Comparison of ENCODE assay signal across 17 cellular contexts in genomic region chr21:44332965-44333364, GRCh38. TPM values are rescaled to one million over a fixed set of nuclear protein-coding genes. Genes with fewer than 3 reads are reported as not detected.
A peak's percentile ranks its signal among the peaks of the same experiment; 100 is the strongest.
DNase-seq lines count a peak whose midpoint lies in the region; ATAC-seq, FAIRE-seq and TF ChIP-seq lines count a peak whose summit lies in the region.
"Had no signal": no experiment of that assay in that cellular context is flagged by ENCODE, and none has a peak within 500 bp of the region (broad histone marks: within the 10 kb centered on the region; RNA-seq: fewer than 3 reads in every experiment).

No MANE protein-coding gene starts in this region.

- ATAC-seq in HepG2 (no peak), right lobe of liver (no peak), naive B cell (ENCODE audit: low read depth in 2 of 2) (no peak), GM19035 (IDR thresholded peaks at IDR 0.05; ENCODE audit: unreplicated experiment) (no peak)
- ATAC-seq: CD8-positive, alpha-beta T cell had no signal

- no peaks in the 10 kb centered on the region for H3K27me3 ChIP-seq in HepG2 (ENCODE audit: control insufficient read depth in 1 of 2, insufficient read depth in 2 of 2, low read length in 2 of 2)
- H3K27me3 ChIP-seq in right lobe of liver = no peaks in the 10 kb centered on the region

- POLR2A ChIA-PET in HepG2 (lab: Yijun Ruan, JAX) = no interaction called here

- TF ChIP-seq POLR2A in HepG2 (IDR thresholded peaks at IDR 0.05; ENCODE audit: insufficient read depth in 1 of 2, low read depth in 2 of 2, low read length in 2 of 2) (no peak), right lobe of liver (IDR thresholded peaks at IDR 0.05) (no peak)

- H3K4me3 Mint-ChIP-seq in brain (no peak overlapping the region), naive B cell (no peak overlapping the region)
- H3K4me3 Mint-ChIP-seq: CD8-positive, alpha-beta T cell; GM23338; H9 had no signal

- H3K4me1 ChIP-seq in HepG2 (ENCODE audit: insufficient read depth, low read length) (peaks cover 9% of the 10 kb centered on the region), right lobe of liver (peaks cover 0 to 4% (median 0%) of the 10 kb centered on the region in 4 donors)

- TF ChIP-seq EP300 in HepG2 (IDR thresholded peaks at IDR 0.05; ENCODE audit: low read depth in 2 of 2, low read length in 2 of 2) (no peak), HepG2 (CRISPR knock-in tag; IDR thresholded peaks at IDR 0.05; ENCODE audit: borderline replicate concordance) (no peak)

- H3K9me3 ChIP-seq in HepG2 (ENCODE audit: low read length) (no peaks in the 10 kb centered on the region), right lobe of liver (no peaks in the 10 kb centered on the region)

- in situ Hi-C loops in HepG2 (cut with HindIII; ENCODE audit: extremely low pct_ligation_motif_present, low pct_unique_long_range_greater_than_20kb) = no loop called here

- WGBS in HepG2 (ENCODE audit: low lambda C conversion rate) = 97% methylated on average over 8 of the region's 22 CpGs
- no CpG with 5 or more reads among the region's 22 CpGs for WGBS in right lobe of liver (ENCODE audit: insufficient coverage, low coverage, low lambda C conversion rate, missing lambda C conversion rate)

- no peak for TF ChIP-seq RAD21 in HepG2 (CRISPR knock-in tag; IDR thresholded peaks at IDR 0.05)

- H3K9ac ChIP-seq in HepG2 (ENCODE audit: insufficient read depth, low read depth, low read length) = no peak overlapping the region

- H3K27ac ChIP-seq in HepG2 (ENCODE audit: extremely low read length, insufficient read depth, low read length) = no peak overlapping the region
- no peak overlapping the region for H3K27ac ChIP-seq in right lobe of liver

- H3K79me2 ChIP-seq in HepG2 (ENCODE audit: insufficient read depth, low read length) = no peaks in the 10 kb centered on the region

- H3K36me3 ChIP-seq in HepG2 (replicated peaks in 1 of 2; ENCODE audit: control insufficient read depth in 1 of 2, insufficient read depth in 2 of 2, low read length in 2 of 2) (peaks cover 5 to 15% of the 10 kb centered on the region in 2 experiments; a peak in 4 of 5 replicates), right lobe of liver (no peaks in the 10 kb centered on the region)

- no peak overlapping the region for H3K4me2 ChIP-seq in HepG2 (ENCODE audit: low read depth, low read length)
- H3K4me2 ChIP-seq: GM23338 had no signal

- H3K4me1 Mint-ChIP-seq in brain (peaks cover 20% of the 10 kb centered on the region), naive B cell (peaks cover 0 to 12% (median 10%) of the 10 kb centered on the region in 3 donors)

- H3K36me3 Mint-ChIP-seq in brain = peaks cover 7% of the 10 kb centered on the region
- H3K36me3 Mint-ChIP-seq in naive B cell = no peaks in the 10 kb centered on the region

- no peak for FAIRE-seq in HepG2 (lab: Jason Lieb, UNC)

- TF ChIP-seq CTCF in HepG2 (CRISPR knock-in tag; IDR thresholded peaks at IDR 0.05) (no peak), right lobe of liver (IDR thresholded peaks at IDR 0.05) (no peak), brain (conservative IDR thresholded peaks at IDR 0.05) (no peak)

- H3K4me3 ChIP-seq in HepG2 (replicated peaks in 1 of 3; ENCODE audit: insufficient read depth in 1 of 3, low read depth in 2 of 3, low read length in 3 of 3) (no peak overlapping the region), right lobe of liver (no peak overlapping the region)
- H3K4me3 ChIP-seq: GM23338 had no signal

- peaks cover 2% of the 10 kb centered on the region for H3K27me3 Mint-ChIP-seq in brain
- no peaks in the 10 kb centered on the region for H3K27me3 Mint-ChIP-seq in naive B cell

- H2AFZ ChIP-seq in HepG2 (ENCODE audit: low read length) = no peak overlapping the region
- H2AFZ ChIP-seq: GM23338 had no signal

- no peak for DNase-seq in HepG2 (ENCODE audit: low spot score)
- DNase-seq in right lobe of liver = no peak
- no peak for DNase-seq in naive B cell
- DNase-seq in activated CD4-positive, alpha-beta T cell treated with anti-CD3 and anti-CD28 coated beads, Interleukin-2, amount 50 U/mL, for 1 hour = no peak
- DNase-seq in NCI-H510A (lab: John Stamatoyannopoulos, UW) = no peak
- DNase-seq in NCI-H187 treated with DMSO at 0.1 percent for 48 hours (lab: John Stamatoyannopoulos, UW) = no peak
- DNase-seq: 8988T; AML-193; CD8-positive, alpha-beta T cell; COR-L47; DND-41; GDM1; H9 had no signal

- H3K27ac Mint-ChIP-seq in brain = peak overlapping the region in 3 of 5 experiments; percentile 21 to 82 (median 65)
- peak overlapping the region in 4 of 6 donors; percentile 15 to 81 (median 39) for H3K27ac Mint-ChIP-seq in naive B cell
- H3K27ac Mint-ChIP-seq: CD8-positive, alpha-beta T cell; GM23338; H9 had no signal

- no TSS peak for BruUV-seq in HepG2 (replicated peaks; lab: Mats Ljungman, UMichigan)

- H3K9me3 Mint-ChIP-seq in brain (no peaks in the 10 kb centered on the region), naive B cell (no peaks in the 10 kb centered on the region)
- H3K9me3 Mint-ChIP-seq: CD8-positive, alpha-beta T cell; GM23338; H9 had no signal

- CTCF ChIA-PET in HepG2 (lab: Yijun Ruan, JAX; ENCODE audit: low intra/inter-chr PET ratio, low total read pairs) = no interaction called here

- H4K20me1 ChIP-seq in HepG2 (ENCODE audit: insufficient read depth, low read length) = no peaks in the 10 kb centered on the region; the same call in 1 of the 2 replicates

- intact Hi-C loops in HepG2 (cut with micrococcal nuclease; ENCODE audit: unreplicated experiment) = no loop called here
- intact Hi-C loops in right lobe of liver (cut with DNase I) = no loop called here

RNA-seq across cellular contexts. Expression of gene CFAP410, which starts 6.2 kb away (rescaled TPM):
- total RNA-seq in HepG2 (2016; rRNA removed; fragmentation: Illumina TruSeq; extraction: Trizol) = 13.1 and 20.1 TPM in 2 replicates
- 16.2 and 18.7 TPM in 2 replicates for total RNA-seq in HepG2 (2016; cell fraction: cytosol; rRNA removed; fragmentation: Illumina TruSeq; extraction: Trizol; ENCODE audit: low read depth)
- 11.7 and 23.2 TPM in 2 replicates for total RNA-seq in HepG2 (2016; cell fraction: insoluble cytoplasmic fraction; rRNA removed; fragmentation: Illumina TruSeq; extraction: Trizol)
- total RNA-seq in HepG2 (2016; cell fraction: membrane; rRNA removed; fragmentation: Illumina TruSeq; extraction: Trizol) = 22.7 and 31.0 TPM in 2 replicates
- total RNA-seq in HepG2 (2016; cell fraction: nucleus; rRNA removed; fragmentation: Illumina TruSeq; extraction: Trizol) = 15.4 and 16.3 TPM in 2 replicates
- 8.0 and 13.1 TPM in 2 replicates for polyA plus RNA-seq in HepG2 (2011; rRNA removed)
- 6.8 and 14.6 TPM in 2 replicates for polyA plus RNA-seq in HepG2 (2011; cell fraction: cytosol; rRNA removed)
- 84.7 and 108 TPM in 2 replicates for polyA plus RNA-seq in HepG2 (2011; cell fraction: nucleus; rRNA removed)
- polyA plus RNA-seq in HepG2 (2012) = 7.4 and 9.9 TPM in 2 replicates
- 17.7 and 23.4 TPM in 2 replicates for polyA plus RNA-seq in HepG2 (2016; cell fraction: cytosol; fragmentation: Illumina TruSeq; extraction: Trizol; ENCODE audit: low read depth)
- 12.0 and 13.3 TPM in 2 replicates for polyA plus RNA-seq in HepG2 (2016; cell fraction: insoluble cytoplasmic fraction; fragmentation: Illumina TruSeq; extraction: Trizol; ENCODE audit: low read depth)
- 19.5 and 21.9 TPM in 2 replicates for polyA plus RNA-seq in HepG2 (2016; cell fraction: membrane; fragmentation: Illumina TruSeq; extraction: Trizol; ENCODE audit: low read depth)
- polyA plus RNA-seq in HepG2 (2016; cell fraction: nucleus; fragmentation: Illumina TruSeq; extraction: Trizol; ENCODE audit: insufficient read depth, low read depth) = 26.7 and 31.2 TPM in 2 replicates
- 3.6 and 9.9 TPM in 2 replicates for polyA minus RNA-seq in HepG2 (2011; rRNA and poly(A)+ RNA removed; ENCODE audit: low replicate concordance)
- polyA minus RNA-seq in HepG2 (2011; cell fraction: cytosol; rRNA and poly(A)+ RNA removed) = 3.6 and 4.5 TPM in 2 replicates
- polyA minus RNA-seq in HepG2 (2011; cell fraction: nucleus; rRNA and poly(A)+ RNA removed) = 13.3 and 17.1 TPM in 2 replicates
- total RNA-seq in right lobe of liver = 10 to 100 TPM in 4 of 6 experiments, 1 to 10 TPM in 2; 6.9 to 15.4 (median 13.1) TPM
- polyA plus RNA-seq in brain (ENCODE audit: insufficient read depth, low read depth, low replicate concordance) = 38.3 TPM
- 10 to 100 TPM; 28.1 to 44.6 (median 35.1) TPM for polyA plus RNA-seq in naive B cell (ENCODE audit: low read depth in 6 of 6)

RNA-seq across cellular contexts. Expression of gene TRPM2, which starts 20.5 kb away (rescaled TPM):
- total RNA-seq in HepG2 (2016; rRNA removed; fragmentation: Illumina TruSeq; extraction: Trizol) = 0.07 TPM in 1 of 2 replicates, not detected in the other
- not detected in 2 replicates for total RNA-seq in HepG2 (2016; cell fraction: cytosol; rRNA removed; fragmentation: Illumina TruSeq; extraction: Trizol; ENCODE audit: low read depth)
- 0.09 TPM in 1 of 2 replicates, not detected in the other for total RNA-seq in HepG2 (2016; cell fraction: insoluble cytoplasmic fraction; rRNA removed; fragmentation: Illumina TruSeq; extraction: Trizol)
- 0.14 TPM in 1 of 2 replicates, not detected in the other for total RNA-seq in HepG2 (2016; cell fraction: membrane; rRNA removed; fragmentation: Illumina TruSeq; extraction: Trizol)
- total RNA-seq in HepG2 (2016; cell fraction: nucleus; rRNA removed; fragmentation: Illumina TruSeq; extraction: Trizol) = not detected in 2 replicates
- polyA plus RNA-seq in HepG2 (2011; rRNA removed) = 0.09 and 0.20 TPM in 2 replicates
- polyA plus RNA-seq in HepG2 (2011; cell fraction: cytosol; rRNA removed) = 0.05 and 0.06 TPM in 2 replicates
- polyA plus RNA-seq in HepG2 (2011; cell fraction: nucleus; rRNA removed) = 0.37 and 0.55 TPM in 2 replicates
- polyA plus RNA-seq in HepG2 (2012) = 0.27 and 0.31 TPM in 2 replicates
- polyA plus RNA-seq in HepG2 (2016; cell fraction: cytosol; fragmentation: Illumina TruSeq; extraction: Trizol; ENCODE audit: low read depth) = 0.08 TPM in 1 of 2 replicates, not detected in the other
- 0.14 TPM in 1 of 2 replicates, not detected in the other for polyA plus RNA-seq in HepG2 (2016; cell fraction: insoluble cytoplasmic fraction; fragmentation: Illumina TruSeq; extraction: Trizol; ENCODE audit: low read depth)
- polyA plus RNA-seq in HepG2 (2016; cell fraction: membrane; fragmentation: Illumina TruSeq; extraction: Trizol; ENCODE audit: low read depth) = 0.18 TPM in 1 of 2 replicates, not detected in the other
- polyA plus RNA-seq in HepG2 (2016; cell fraction: nucleus; fragmentation: Illumina TruSeq; extraction: Trizol; ENCODE audit: insufficient read depth, low read depth) = 0.11 and 0.37 TPM in 2 replicates
- 0.02 and 11.4 TPM in 2 replicates for polyA minus RNA-seq in HepG2 (2011; rRNA and poly(A)+ RNA removed; ENCODE audit: low replicate concordance)
- 0.70 TPM in 1 of 2 replicates, not detected in the other for polyA minus RNA-seq in HepG2 (2011; cell fraction: cytosol; rRNA and poly(A)+ RNA removed)
- polyA minus RNA-seq in HepG2 (2011; cell fraction: nucleus; rRNA and poly(A)+ RNA removed) = 0.26 and 0.50 TPM in 2 replicates
- total RNA-seq in right lobe of liver = 1 to 10 TPM in 4 of 6 experiments, under 1 TPM in 2; 0.92 to 2.0 (median 1.2) TPM
- polyA plus RNA-seq in brain (ENCODE audit: insufficient read depth, low read depth, low replicate concordance) = 8.1 TPM
- 1 to 10 TPM in 5 of 6 donors, under 1 TPM in 1; 0.48 to 4.8 (median 2.6) TPM for polyA plus RNA-seq in naive B cell (ENCODE audit: low read depth in 6 of 6)
- total RNA-seq: HT-29 had no signal

RNA-seq across cellular contexts. Expression of gene PFKL, which starts 33.1 kb away (rescaled TPM):
- total RNA-seq in HepG2 (2016; rRNA removed; fragmentation: Illumina TruSeq; extraction: Trizol) = 87.6 and 106 TPM in 2 replicates
- total RNA-seq in HepG2 (2016; cell fraction: cytosol; rRNA removed; fragmentation: Illumina TruSeq; extraction: Trizol; ENCODE audit: low read depth) = 13.9 and 14.6 TPM in 2 replicates
- 76.5 and 112 TPM in 2 replicates for total RNA-seq in HepG2 (2016; cell fraction: insoluble cytoplasmic fraction; rRNA removed; fragmentation: Illumina TruSeq; extraction: Trizol)
- total RNA-seq in HepG2 (2016; cell fraction: membrane; rRNA removed; fragmentation: Illumina TruSeq; extraction: Trizol) = 27.9 TPM in 2 replicates
- 51.1 and 56.0 TPM in 2 replicates for total RNA-seq in HepG2 (2016; cell fraction: nucleus; rRNA removed; fragmentation: Illumina TruSeq; extraction: Trizol)
- 92.8 and 113 TPM in 2 replicates for polyA plus RNA-seq in HepG2 (2011; rRNA removed)
- 71.8 and 109 TPM in 2 replicates for polyA plus RNA-seq in HepG2 (2011; cell fraction: cytosol; rRNA removed)
- 444 and 640 TPM in 2 replicates for polyA plus RNA-seq in HepG2 (2011; cell fraction: nucleus; rRNA removed)
- polyA plus RNA-seq in HepG2 (2012) = 83.1 and 108 TPM in 2 replicates
- polyA plus RNA-seq in HepG2 (2016; cell fraction: cytosol; fragmentation: Illumina TruSeq; extraction: Trizol; ENCODE audit: low read depth) = 10.0 and 11.5 TPM in 2 replicates
- polyA plus RNA-seq in HepG2 (2016; cell fraction: insoluble cytoplasmic fraction; fragmentation: Illumina TruSeq; extraction: Trizol; ENCODE audit: low read depth) = 69.5 and 87.4 TPM in 2 replicates
- polyA plus RNA-seq in HepG2 (2016; cell fraction: membrane; fragmentation: Illumina TruSeq; extraction: Trizol; ENCODE audit: low read depth) = 16.7 and 19.2 TPM in 2 replicates
- polyA plus RNA-seq in HepG2 (2016; cell fraction: nucleus; fragmentation: Illumina TruSeq; extraction: Trizol; ENCODE audit: insufficient read depth, low read depth) = 107 and 115 TPM in 2 replicates
- 90.7 and 203 TPM in 2 replicates for polyA minus RNA-seq in HepG2 (2011; rRNA and poly(A)+ RNA removed; ENCODE audit: low replicate concordance)
- polyA minus RNA-seq in HepG2 (2011; cell fraction: cytosol; rRNA and poly(A)+ RNA removed) = 72.1 and 83.6 TPM in 2 replicates
- polyA minus RNA-seq in HepG2 (2011; cell fraction: nucleus; rRNA and poly(A)+ RNA removed) = 51.9 and 52.8 TPM in 2 replicates
- total RNA-seq in right lobe of liver = 10 to 100 TPM; 68.3 to 97.6 (median 73.7) TPM
- 149 TPM for polyA plus RNA-seq in brain (ENCODE audit: insufficient read depth, low read depth, low replicate concordance)
- 100 to 1,000 TPM; 165 to 210 (median 189) TPM for polyA plus RNA-seq in naive B cell (ENCODE audit: low read depth in 6 of 6)

RNA-seq across cellular contexts. Expression of gene AIRE, which starts 47.3 kb away (rescaled TPM):
- total RNA-seq in HepG2 (2016; rRNA removed; fragmentation: Illumina TruSeq; extraction: Trizol) = not detected in 2 replicates
- not detected in 2 replicates for total RNA-seq in HepG2 (2016; cell fraction: cytosol; rRNA removed; fragmentation: Illumina TruSeq; extraction: Trizol; ENCODE audit: low read depth)
- total RNA-seq in HepG2 (2016; cell fraction: insoluble cytoplasmic fraction; rRNA removed; fragmentation: Illumina TruSeq; extraction: Trizol) = not detected in 2 replicates
- total RNA-seq in HepG2 (2016; cell fraction: membrane; rRNA removed; fragmentation: Illumina TruSeq; extraction: Trizol) = not detected in 2 replicates
- not detected in 2 replicates for total RNA-seq in HepG2 (2016; cell fraction: nucleus; rRNA removed; fragmentation: Illumina TruSeq; extraction: Trizol)
- polyA plus RNA-seq in HepG2 (2011; rRNA removed) = not detected in 2 replicates
- polyA plus RNA-seq in HepG2 (2011; cell fraction: cytosol; rRNA removed) = not detected in 2 replicates
- not detected in 2 replicates for polyA plus RNA-seq in HepG2 (2011; cell fraction: nucleus; rRNA removed)
- not detected in 2 replicates for polyA plus RNA-seq in HepG2 (2012)
- not detected in 2 replicates for polyA plus RNA-seq in HepG2 (2016; cell fraction: cytosol; fragmentation: Illumina TruSeq; extraction: Trizol; ENCODE audit: low read depth)
- polyA plus RNA-seq in HepG2 (2016; cell fraction: insoluble cytoplasmic fraction; fragmentation: Illumina TruSeq; extraction: Trizol; ENCODE audit: low read depth) = not detected in 2 replicates
- polyA plus RNA-seq in HepG2 (2016; cell fraction: membrane; fragmentation: Illumina TruSeq; extraction: Trizol; ENCODE audit: low read depth) = not detected in 2 replicates
- polyA plus RNA-seq in HepG2 (2016; cell fraction: nucleus; fragmentation: Illumina TruSeq; extraction: Trizol; ENCODE audit: insufficient read depth, low read depth) = not detected in 2 replicates
- 0.07 TPM in 1 of 2 replicates, not detected in the other for polyA minus RNA-seq in HepG2 (2011; rRNA and poly(A)+ RNA removed; ENCODE audit: low replicate concordance)
- polyA minus RNA-seq in HepG2 (2011; cell fraction: cytosol; rRNA and poly(A)+ RNA removed) = not detected in 2 replicates
- polyA minus RNA-seq in HepG2 (2011; cell fraction: nucleus; rRNA and poly(A)+ RNA removed) = not detected in 2 replicates
- total RNA-seq in right lobe of liver = not detected
- polyA plus RNA-seq in brain (ENCODE audit: insufficient read depth, low read depth, low replicate concordance) = not detected
- polyA plus RNA-seq in naive B cell (ENCODE audit: low read depth in 6 of 6) = 1 to 10 TPM in 2 of 6 donors, under 1 TPM in 4; 0.34 to 1.7 (median 0.77) TPM
- total RNA-seq: CD8-positive, alpha-beta T cell; HT-29 had no signal
- polyA plus RNA-seq: GM23338 had no signal
